Comparison of ENCODE assay signal across 1 cellular context in genomic region chr7:135170223-135170997, GRCh38.
TF ChIP-seq lines count a peak whose summit lies in the region.

Gene CYREN, minus strand, starts transcription at chr7:135170707. Its CDS starts 1,785 bp downstream, at chr7:135168922.

TF ChIP-seq in K562, 482 proteins besides CTCF, POLR2A, EP300 and RAD21 (continued from another document and continues in another):
- TF ChIP-seq, protein P1, sequence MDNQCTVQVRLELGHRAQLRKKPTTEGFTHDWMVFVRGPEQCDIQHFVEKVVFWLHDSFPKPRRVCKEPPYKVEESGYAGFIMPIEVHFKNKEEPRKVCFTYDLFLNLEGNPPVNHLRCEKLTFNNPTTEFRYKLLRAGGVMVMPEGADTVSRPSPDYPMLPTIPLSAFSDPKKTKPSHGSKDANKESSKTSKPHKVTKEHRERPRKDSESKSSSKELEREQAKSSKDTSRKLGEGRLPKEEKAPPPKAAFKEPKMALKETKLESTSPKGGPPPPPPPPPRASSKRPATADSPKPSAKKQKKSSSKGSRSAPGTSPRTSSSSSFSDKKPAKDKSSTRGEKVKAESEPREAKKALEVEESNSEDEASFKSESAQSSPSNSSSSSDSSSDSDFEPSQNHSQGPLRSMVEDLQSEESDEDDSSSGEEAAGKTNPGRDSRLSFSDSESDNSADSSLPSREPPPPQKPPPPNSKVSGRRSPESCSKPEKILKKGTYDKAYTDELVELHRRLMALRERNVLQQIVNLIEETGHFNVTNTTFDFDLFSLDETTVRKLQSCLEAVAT (IDR thresholded peaks at IDR 0.05), result no peak
- TF ChIP-seq ZNF253 (CRISPR knock-in tag; conservative IDR thresholded peaks at IDR 0.05) (0 out of 2 replicates have a peak, but pooled peaks have one; percentile 1), VEZF1 (CRISPR knock-in tag; IDR thresholded peaks at IDR 0.05) (peak; percentile 92), ZNF212 (CRISPR knock-in tag; IDR thresholded peaks at IDR 0.05) (no peak), STAT5B (CRISPR knock-in tag; IDR thresholded peaks at IDR 0.05) (no peak), MIER1 (IDR thresholded peaks at IDR 0.05; ENCODE audit: low read depth) (no peak), ZNF174 (CRISPR knock-in tag; IDR thresholded peaks at IDR 0.05) (no peak), TEAD1 (CRISPR knock-in tag; IDR thresholded peaks at IDR 0.05) (peak; percentile 22 to 98; a peak in 3 of 4 replicates), BRF1 (IDR thresholded peaks at IDR 0.05; ENCODE audit: borderline replicate concordance, extremely low read depth, insufficient read length) (no peak), CBX3 (IDR thresholded peaks at IDR 0.05; ENCODE audit: borderline replicate concordance in 1 of 2, low read length in 2 of 2) (no peak; a peak in 2 of 3 replicates), GTF2B (IDR thresholded peaks at IDR 0.05; ENCODE audit: extremely low read depth, insufficient read length) (no peak), ZKSCAN3 (CRISPR knock-in tag; IDR thresholded peaks at IDR 0.05) (no peak), ZNF551 (CRISPR knock-in tag; IDR thresholded peaks at IDR 0.05) (no peak), ZNF668 (CRISPR knock-in tag; IDR thresholded peaks at IDR 0.05) (0 out of 2 replicates have a peak, but pooled peaks have one; percentile 32), RFX1 (IDR thresholded peaks at IDR 0.05) (no peak), TBL1XR1 (IDR thresholded peaks at IDR 0.05; ENCODE audit: low read length in 2 of 2) (peak; percentile 60 to 62; a peak in 3 of 4 replicates), PTRF (tag; IDR thresholded peaks at IDR 0.05) (no peak), RBM15 (IDR thresholded peaks at IDR 0.05; ENCODE audit: insufficient read depth, low read length) (peak; percentile 61; the same call in 1 of the 2 replicates), HNRNPH1 (optimal IDR thresholded peaks at IDR 0.05; ENCODE audit: low read depth, low read length) (no peak), CREM (IDR thresholded peaks at IDR 0.05; ENCODE audit: low read depth) (peak; percentile 67; the same call in 1 of the 2 replicates), WHSC1 (IDR thresholded peaks at IDR 0.05; ENCODE audit: low read length) (no peak), HNRNPK (IDR thresholded peaks at IDR 0.05; ENCODE audit: low read depth, low read length, poor library complexity, severe bottlenecking) (peak; percentile 64), MAFK (IDR thresholded peaks at IDR 0.05; ENCODE audit: low read length) (no peak), POLR2B (IDR thresholded peaks at IDR 0.05; ENCODE audit: low read depth, partially characterized antibody) (peak; percentile 86), TRIM24 (IDR thresholded peaks at IDR 0.05) (peak in 1 of 2 experiments; percentile 99; a peak in 2 of 4 replicates), ZNF24 (IDR thresholded peaks at IDR 0.05) (peak; percentile 28), ZNF639 (CRISPR knock-in tag; conservative IDR thresholded peaks at IDR 0.05 in 1 of 2, IDR thresholded peaks at IDR 0.05 in 1 of 2) (peak in 1 of 2 experiments; percentile 99; a peak in 3 of 4 replicates), ZNF444 (CRISPR knock-in tag; IDR thresholded peaks at IDR 0.05) (no peak), MLX (CRISPR knock-in tag; conservative IDR thresholded peaks at IDR 0.05) (peak in 1 of 2 experiments; percentile 85; a peak in 1 of 4 replicates), ZNF197 (CRISPR knock-in tag; IDR thresholded peaks at IDR 0.05; ENCODE audit: low read depth) (peak; percentile 90), EHMT2 (IDR thresholded peaks at IDR 0.05) (peak; percentile 78), LARP7 (IDR thresholded peaks at IDR 0.05) (peak; percentile 91; the same call in 1 of the 2 replicates), ZBTB1 (CRISPR knock-in tag; IDR thresholded peaks at IDR 0.05; ENCODE audit: borderline replicate concordance, low read depth) (peak; percentile 91), SMAD4 (CRISPR knock-in tag; conservative IDR thresholded peaks at IDR 0.05) (peak; percentile 94), ZNF740 (CRISPR knock-in tag; IDR thresholded peaks at IDR 0.05) (no peak; the same call in 1 of the 2 replicates), ZNF740 (tag; IDR thresholded peaks at IDR 0.05) (no peak; a peak in 1 of 4 replicates), DNMT1 (IDR thresholded peaks at IDR 0.05) (no peak), CREB3 (tag; conservative IDR thresholded peaks at IDR 0.05; ENCODE audit: low read depth) (no peak), NR2C1 (IDR thresholded peaks at IDR 0.05) (peak; percentile 92), NR2C1 (tag; IDR thresholded peaks at IDR 0.05) (peak; percentile 94), POLR2AphosphoS5 (IDR thresholded peaks at IDR 0.05; ENCODE audit: control insufficient read depth, insufficient read depth, low read depth, low read length) (peak; percentile 93), C11orf30 (IDR thresholded peaks at IDR 0.05; ENCODE audit: low read depth) (peak; percentile 95), THAP7 (CRISPR knock-in tag; IDR thresholded peaks at IDR 0.05) (peak; percentile 83; the same call in 1 of the 2 replicates), BRCA1 (IDR thresholded peaks at IDR 0.05) (no peak), BRCA1 (CRISPR knock-in tag; IDR thresholded peaks at IDR 0.05) (peak; percentile 87), NONO (IDR thresholded peaks at IDR 0.05; ENCODE audit: low read depth in 2 of 2, low read length in 1 of 2) (peak; percentile 63 to 65), ARID2 (IDR thresholded peaks at IDR 0.05) (0 out of 2 replicates have a peak, but pooled peaks have one; percentile 6), ZBTB8A (IDR thresholded peaks at IDR 0.05; ENCODE audit: partially characterized antibody) (no peak), BDP1 (IDR thresholded peaks at IDR 0.05; ENCODE audit: insufficient read depth, insufficient read length) (no peak), HDGF (IDR thresholded peaks at IDR 0.05) (no peak), ZNF785 (CRISPR knock-in tag; IDR thresholded peaks at IDR 0.05) (no peak), RFX5 (IDR thresholded peaks at IDR 0.05; ENCODE audit: low read depth, low read length) (no peak)
- TF ChIP-seq, protein P2, sequence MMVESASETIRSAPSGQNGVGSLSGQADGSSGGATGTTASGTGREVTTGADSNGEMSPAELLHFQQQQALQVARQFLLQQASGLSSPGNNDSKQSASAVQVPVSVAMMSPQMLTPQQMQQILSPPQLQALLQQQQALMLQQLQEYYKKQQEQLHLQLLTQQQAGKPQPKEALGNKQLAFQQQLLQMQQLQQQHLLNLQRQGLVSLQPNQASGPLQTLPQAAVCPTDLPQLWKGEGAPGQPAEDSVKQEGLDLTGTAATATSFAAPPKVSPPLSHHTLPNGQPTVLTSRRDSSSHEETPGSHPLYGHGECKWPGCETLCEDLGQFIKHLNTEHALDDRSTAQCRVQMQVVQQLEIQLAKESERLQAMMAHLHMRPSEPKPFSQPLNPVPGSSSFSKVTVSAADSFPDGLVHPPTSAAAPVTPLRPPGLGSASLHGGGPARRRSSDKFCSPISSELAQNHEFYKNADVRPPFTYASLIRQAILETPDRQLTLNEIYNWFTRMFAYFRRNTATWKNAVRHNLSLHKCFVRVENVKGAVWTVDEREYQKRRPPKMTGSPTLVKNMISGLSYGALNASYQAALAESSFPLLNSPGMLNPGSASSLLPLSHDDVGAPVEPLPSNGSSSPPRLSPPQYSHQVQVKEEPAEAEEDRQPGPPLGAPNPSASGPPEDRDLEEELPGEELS (CRISPR knock-in tag; IDR thresholded peaks at IDR 0.05; ENCODE audit: borderline replicate concordance), result peak; percentile 29; the same call in 1 of the 2 replicates
- TF ChIP-seq, protein P3, sequence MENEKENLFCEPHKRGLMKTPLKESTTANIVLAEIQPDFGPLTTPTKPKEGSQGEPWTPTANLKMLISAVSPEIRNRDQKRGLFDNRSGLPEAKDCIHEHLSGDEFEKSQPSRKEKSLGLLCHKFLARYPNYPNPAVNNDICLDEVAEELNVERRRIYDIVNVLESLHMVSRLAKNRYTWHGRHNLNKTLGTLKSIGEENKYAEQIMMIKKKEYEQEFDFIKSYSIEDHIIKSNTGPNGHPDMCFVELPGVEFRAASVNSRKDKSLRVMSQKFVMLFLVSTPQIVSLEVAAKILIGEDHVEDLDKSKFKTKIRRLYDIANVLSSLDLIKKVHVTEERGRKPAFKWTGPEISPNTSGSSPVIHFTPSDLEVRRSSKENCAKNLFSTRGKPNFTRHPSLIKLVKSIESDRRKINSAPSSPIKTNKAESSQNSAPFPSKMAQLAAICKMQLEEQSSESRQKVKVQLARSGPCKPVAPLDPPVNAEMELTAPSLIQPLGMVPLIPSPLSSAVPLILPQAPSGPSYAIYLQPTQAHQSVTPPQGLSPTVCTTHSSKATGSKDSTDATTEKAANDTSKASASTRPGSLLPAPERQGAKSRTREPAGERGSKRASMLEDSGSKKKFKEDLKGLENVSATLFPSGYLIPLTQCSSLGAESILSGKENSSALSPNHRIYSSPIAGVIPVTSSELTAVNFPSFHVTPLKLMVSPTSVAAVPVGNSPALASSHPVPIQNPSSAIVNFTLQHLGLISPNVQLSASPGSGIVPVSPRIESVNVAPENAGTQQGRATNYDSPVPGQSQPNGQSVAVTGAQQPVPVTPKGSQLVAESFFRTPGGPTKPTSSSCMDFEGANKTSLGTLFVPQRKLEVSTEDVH (IDR thresholded peaks at IDR 0.05; ENCODE audit: low read depth, partially characterized antibody), result peak; percentile 97
- TF ChIP-seq, protein P4, sequence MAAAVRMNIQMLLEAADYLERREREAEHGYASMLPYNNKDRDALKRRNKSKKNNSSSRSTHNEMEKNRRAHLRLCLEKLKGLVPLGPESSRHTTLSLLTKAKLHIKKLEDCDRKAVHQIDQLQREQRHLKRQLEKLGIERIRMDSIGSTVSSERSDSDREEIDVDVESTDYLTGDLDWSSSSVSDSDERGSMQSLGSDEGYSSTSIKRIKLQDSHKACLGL (CRISPR knock-in tag; IDR thresholded peaks at IDR 0.05; ENCODE audit: borderline replicate concordance, poor library complexity, severe bottlenecking), result no peak
